1 cellular context compared by ENCODE assay signal in the genomic region with DNA sequence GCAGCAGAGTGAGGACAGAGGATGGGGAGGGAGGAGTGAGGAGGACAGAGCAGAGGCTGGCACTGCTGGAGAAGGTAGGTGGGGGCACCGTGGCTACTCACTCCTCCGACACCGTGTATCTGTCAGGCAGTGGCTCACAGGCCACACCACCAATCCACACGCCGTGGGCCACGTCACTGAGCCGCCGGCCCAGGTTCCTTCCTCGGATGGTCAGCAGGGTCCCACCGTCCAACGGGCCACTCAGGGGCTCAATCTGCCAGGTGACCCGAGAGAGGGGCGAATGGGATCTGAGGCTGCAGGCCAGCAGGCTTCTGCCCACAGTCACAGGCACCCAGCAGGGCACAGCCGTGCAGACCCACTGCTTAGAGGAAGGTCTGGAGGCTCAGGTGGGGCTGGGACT.
TF ChIP-seq lines count a peak whose summit lies in the region.

No MANE protein-coding gene starts in this region.

TF ChIP-seq in WTC11, 78 proteins besides CTCF, POLR2A, EP300 and RAD21 (continued from another document):
- TF ChIP-seq, protein P1, sequence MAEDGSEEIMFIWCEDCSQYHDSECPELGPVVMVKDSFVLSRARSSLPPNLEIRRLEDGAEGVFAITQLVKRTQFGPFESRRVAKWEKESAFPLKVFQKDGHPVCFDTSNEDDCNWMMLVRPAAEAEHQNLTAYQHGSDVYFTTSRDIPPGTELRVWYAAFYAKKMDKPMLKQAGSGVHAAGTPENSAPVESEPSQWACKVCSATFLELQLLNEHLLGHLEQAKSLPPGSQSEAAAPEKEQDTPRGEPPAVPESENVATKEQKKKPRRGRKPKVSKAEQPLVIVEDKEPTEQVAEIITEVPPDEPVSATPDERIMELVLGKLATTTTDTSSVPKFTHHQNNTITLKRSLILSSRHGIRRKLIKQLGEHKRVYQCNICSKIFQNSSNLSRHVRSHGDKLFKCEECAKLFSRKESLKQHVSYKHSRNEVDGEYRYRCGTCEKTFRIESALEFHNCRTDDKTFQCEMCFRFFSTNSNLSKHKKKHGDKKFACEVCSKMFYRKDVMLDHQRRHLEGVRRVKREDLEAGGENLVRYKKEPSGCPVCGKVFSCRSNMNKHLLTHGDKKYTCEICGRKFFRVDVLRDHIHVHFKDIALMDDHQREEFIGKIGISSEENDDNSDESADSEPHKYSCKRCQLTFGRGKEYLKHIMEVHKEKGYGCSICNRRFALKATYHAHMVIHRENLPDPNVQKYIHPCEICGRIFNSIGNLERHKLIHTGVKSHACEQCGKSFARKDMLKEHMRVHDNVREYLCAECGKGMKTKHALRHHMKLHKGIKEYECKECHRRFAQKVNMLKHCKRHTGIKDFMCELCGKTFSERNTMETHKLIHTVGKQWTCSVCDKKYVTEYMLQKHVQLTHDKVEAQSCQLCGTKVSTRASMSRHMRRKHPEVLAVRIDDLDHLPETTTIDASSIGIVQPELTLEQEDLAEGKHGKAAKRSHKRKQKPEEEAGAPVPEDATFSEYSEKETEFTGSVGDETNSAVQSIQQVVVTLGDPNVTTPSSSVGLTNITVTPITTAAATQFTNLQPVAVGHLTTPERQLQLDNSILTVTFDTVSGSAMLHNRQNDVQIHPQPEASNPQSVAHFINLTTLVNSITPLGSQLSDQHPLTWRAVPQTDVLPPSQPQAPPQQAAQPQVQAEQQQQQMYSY (CRISPR knock-in tag; IDR thresholded peaks at IDR 0.05): no peak
- TF ChIP-seq, protein P2, sequence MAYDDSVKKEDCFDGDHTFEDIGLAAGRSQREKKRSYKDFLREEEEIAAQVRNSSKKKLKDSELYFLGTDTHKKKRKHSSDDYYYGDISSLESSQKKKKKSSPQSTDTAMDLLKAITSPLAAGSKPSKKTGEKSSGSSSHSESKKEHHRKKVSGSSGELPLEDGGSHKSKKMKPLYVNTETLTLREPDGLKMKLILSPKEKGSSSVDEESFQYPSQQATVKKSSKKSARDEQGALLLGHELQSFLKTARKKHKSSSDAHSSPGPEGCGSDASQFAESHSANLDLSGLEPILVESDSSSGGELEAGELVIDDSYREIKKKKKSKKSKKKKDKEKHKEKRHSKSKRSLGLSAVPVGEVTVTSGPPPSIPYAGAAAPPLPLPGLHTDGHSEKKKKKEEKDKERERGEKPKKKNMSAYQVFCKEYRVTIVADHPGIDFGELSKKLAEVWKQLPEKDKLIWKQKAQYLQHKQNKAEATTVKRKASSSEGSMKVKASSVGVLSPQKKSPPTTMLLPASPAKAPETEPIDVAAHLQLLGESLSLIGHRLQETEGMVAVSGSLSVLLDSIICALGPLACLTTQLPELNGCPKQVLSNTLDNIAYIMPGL (CRISPR knock-in tag; IDR thresholded peaks at IDR 0.05): no peak
- TF ChIP-seq ELF4 (CRISPR knock-in tag; IDR thresholded peaks at IDR 0.05; ENCODE audit: low read depth) (no peak), NFYB (CRISPR knock-in tag; conservative IDR thresholded peaks at IDR 0.05; ENCODE audit: low read depth) (no peak), SP1 (CRISPR knock-in tag; conservative IDR thresholded peaks at IDR 0.05) (no peak), NR3C1 (CRISPR knock-in tag; conservative IDR thresholded peaks at IDR 0.05; ENCODE audit: low read depth) (no peak), FOXP1 (CRISPR knock-in tag; IDR thresholded peaks at IDR 0.05; ENCODE audit: borderline replicate concordance) (no peak)
- TF ChIP-seq, protein P3, sequence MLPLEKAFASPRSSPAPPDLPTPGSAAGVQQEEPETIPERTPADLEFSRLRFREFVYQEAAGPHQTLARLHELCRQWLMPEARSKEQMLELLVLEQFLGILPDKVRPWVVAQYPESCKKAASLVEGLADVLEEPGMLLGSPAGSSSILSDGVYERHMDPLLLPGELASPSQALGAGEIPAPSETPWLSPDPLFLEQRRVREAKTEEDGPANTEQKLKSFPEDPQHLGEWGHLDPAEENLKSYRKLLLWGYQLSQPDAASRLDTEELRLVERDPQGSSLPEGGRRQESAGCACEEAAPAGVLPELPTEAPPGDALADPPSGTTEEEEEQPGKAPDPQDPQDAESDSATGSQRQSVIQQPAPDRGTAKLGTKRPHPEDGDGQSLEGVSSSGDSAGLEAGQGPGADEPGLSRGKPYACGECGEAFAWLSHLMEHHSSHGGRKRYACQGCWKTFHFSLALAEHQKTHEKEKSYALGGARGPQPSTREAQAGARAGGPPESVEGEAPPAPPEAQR (CRISPR knock-in tag; IDR thresholded peaks at IDR 0.05): no peak
